Comparison of ENCODE assay signal across 12 cellular contexts in the genomic region with DNA sequence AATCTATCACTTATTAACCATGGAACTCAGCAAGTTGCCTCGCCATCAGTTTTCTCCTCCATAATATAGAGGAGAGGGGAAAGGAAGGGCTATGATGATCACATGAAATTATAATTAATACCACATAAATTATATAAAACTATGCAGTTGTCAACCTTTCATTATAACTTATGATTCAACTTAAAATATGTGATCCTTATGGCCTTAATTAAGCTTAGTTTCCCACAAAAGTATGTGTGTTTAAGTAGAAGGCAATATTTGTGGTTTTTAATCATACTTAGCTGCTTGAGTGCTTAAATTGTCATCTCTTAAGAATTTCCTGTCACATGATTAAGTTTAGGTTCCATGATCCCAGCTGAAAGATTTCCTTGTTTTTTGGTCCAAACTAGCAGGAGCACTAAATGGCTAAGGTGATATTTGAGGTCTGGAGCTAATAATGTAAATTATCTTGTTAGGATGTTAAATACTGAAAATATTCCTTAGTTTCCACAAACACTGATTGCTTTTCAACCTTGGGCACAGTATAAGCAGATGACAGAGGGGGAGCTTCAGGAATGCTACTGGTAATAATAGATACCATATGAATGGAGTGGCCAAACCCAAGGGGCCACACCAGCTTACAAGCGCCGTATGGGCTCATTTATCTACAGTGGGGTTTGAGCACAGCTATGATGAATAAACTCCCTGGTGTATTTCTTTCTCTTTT. TPM values are rescaled to one million over a fixed set of nuclear protein-coding genes. Genes with fewer than 3 reads are reported as not detected.
DNase-seq lines count a peak whose midpoint lies in the region; ATAC-seq and TF ChIP-seq lines count a peak whose summit lies in the region.
"Had no signal": no experiment of that assay in that cellular context is flagged by ENCODE, and none has a peak within 500 bp of the region (broad histone marks: within the 10 kb centered on the region; RNA-seq: fewer than 3 reads in every experiment).

No MANE protein-coding gene starts in this region.

- H3K36me3 Mint-ChIP-seq in stimulated activated naive B cell treated with anti-CD40 and anti-IgM and Interleukin-4, amounts not matched to agents 10 μg/mL and 1 μg/mL and 100 μg/mL, for 72 hours = peaks cover 0 to 8% of the 10 kb centered on the region in 2 donors
- H3K36me3 Mint-ChIP-seq in activated T-helper 1 cell treated with anti-CD3 and anti-CD28 coated beads, Interleukin-12 subunit alpha, Interleukin-12 subunit beta, Interleukin-2, Interleukin-4 antibody, amounts not matched to agents 30 ng/mL and 10 ng/mL and 1 ng/mL, durations not matched to agents 14 hours and 24 hours and 36 hours (ENCODE audit: low read depth) = peaks cover 45% of the 10 kb centered on the region

- H3K4me3 ChIP-seq in foreskin fibroblast (ENCODE audit: low read depth in 1 of 2, low read length in 2 of 2) = no peak overlapping the region

- peak overlapping the region; percentile 14 for H3K27ac Mint-ChIP-seq in stimulated activated naive B cell treated with anti-CD40 and anti-IgM and Interleukin-4, amounts not matched to agents 10 μg/mL and 1 μg/mL and 100 μg/mL, for 72 hours
- no peak overlapping the region for H3K27ac Mint-ChIP-seq in activated T-helper 1 cell treated with anti-CD3 and anti-CD28 coated beads, Interleukin-12 subunit alpha, Interleukin-12 subunit beta, Interleukin-2, Interleukin-4 antibody, amounts not matched to agents 30 ng/mL and 10 ng/mL and 1 ng/mL, durations not matched to agents 14 hours and 24 hours and 36 hours

- no peak overlapping the region for H3K4me3 Mint-ChIP-seq in stimulated activated naive B cell treated with anti-CD40 and anti-IgM and Interleukin-4, amounts not matched to agents 10 μg/mL and 1 μg/mL and 100 μg/mL, for 72 hours
- no peak overlapping the region for H3K4me3 Mint-ChIP-seq in activated T-helper 1 cell treated with anti-CD3 and anti-CD28 coated beads, Interleukin-12 subunit alpha, Interleukin-12 subunit beta, Interleukin-2, Interleukin-4 antibody, amounts not matched to agents 30 ng/mL and 10 ng/mL and 1 ng/mL, durations not matched to agents 14 hours and 24 hours and 36 hours

- TF ChIP-seq CTCF in foreskin fibroblast (IDR thresholded peaks at IDR 0.05; ENCODE audit: low read depth, low read length) = no peak

- no peaks in the 10 kb centered on the region for H3K9me3 Mint-ChIP-seq in stimulated activated naive B cell treated with anti-CD40 and anti-IgM and Interleukin-4, amounts not matched to agents 10 μg/mL and 1 μg/mL and 100 μg/mL, for 72 hours
- H3K9me3 Mint-ChIP-seq in activated T-helper 1 cell treated with anti-CD3 and anti-CD28 coated beads, Interleukin-12 subunit alpha, Interleukin-12 subunit beta, Interleukin-2, Interleukin-4 antibody, amounts not matched to agents 30 ng/mL and 10 ng/mL and 1 ng/mL, durations not matched to agents 14 hours and 24 hours and 36 hours = no peaks in the 10 kb centered on the region

- intact Hi-C loops in activated T-helper 1 cell treated with anti-CD3 and anti-CD28 coated beads, Interleukin-12 subunit alpha, Interleukin-12 subunit beta, Interleukin-2, Interleukin-4 antibody, amounts not matched to agents 30 ng/mL and 10 ng/mL and 1 ng/mL, durations not matched to agents 14 hours and 24 hours and 36 hours (cut with micrococcal nuclease) = loop anchor here (2.0 to 5.0 kb wide), 2 partner anchors 143 to 287 kb away; partner anchors contain the start of gene IQGAP2

- H3K4me1 Mint-ChIP-seq in stimulated activated naive B cell treated with anti-CD40 and anti-IgM and Interleukin-4, amounts not matched to agents 10 μg/mL and 1 μg/mL and 100 μg/mL, for 72 hours = peaks cover 4 to 7% of the 10 kb centered on the region in 2 donors
- H3K4me1 Mint-ChIP-seq in activated T-helper 1 cell treated with anti-CD3 and anti-CD28 coated beads, Interleukin-12 subunit alpha, Interleukin-12 subunit beta, Interleukin-2, Interleukin-4 antibody, amounts not matched to agents 30 ng/mL and 10 ng/mL and 1 ng/mL, durations not matched to agents 14 hours and 24 hours and 36 hours (ENCODE audit: low read depth) = peaks cover 33% of the 10 kb centered on the region

- ATAC-seq in stimulated activated naive B cell treated with anti-CD40 and anti-IgM and Interleukin-4, amounts not matched to agents 10 μg/mL and 1 μg/mL and 100 μg/mL, for 72 hours (replicated peaks) = no peak
- ATAC-seq in GM21526 (IDR thresholded peaks at IDR 0.05; ENCODE audit: low FRiP score, unreplicated experiment) = no peak
- ATAC-seq: activated CD4-positive, CD25-positive, alpha-beta regulatory T cell treated with anti-CD3 and anti-CD28 coated beads, Interleukin-2, amount 50 U/mL, for 24 hours; stimulated activated naive CD8-positive, alpha-beta T cell treated with anti-CD3 and anti-CD28 coated beads, Interleukin-15, Interleukin-2, amounts not matched to agents 100 U/mL and 50 U/mL, for 24 hours had no signal

- H3K27me3 Mint-ChIP-seq in stimulated activated naive B cell treated with anti-CD40 and anti-IgM and Interleukin-4, amounts not matched to agents 10 μg/mL and 1 μg/mL and 100 μg/mL, for 72 hours = no peaks in the 10 kb centered on the region
- no peaks in the 10 kb centered on the region for H3K27me3 Mint-ChIP-seq in activated T-helper 1 cell treated with anti-CD3 and anti-CD28 coated beads, Interleukin-12 subunit alpha, Interleukin-12 subunit beta, Interleukin-2, Interleukin-4 antibody, amounts not matched to agents 30 ng/mL and 10 ng/mL and 1 ng/mL, durations not matched to agents 14 hours and 24 hours and 36 hours (ENCODE audit: insufficient read depth)

- peak; percentile 92 for DNase-seq in H4 (ENCODE audit: low spot score)
- DNase-seq in SW 1271 (lab: John Stamatoyannopoulos, UW) = peak; percentile 51 to 96
- DNase-seq in foreskin fibroblast = peak; percentile 78 to 88
- DNase-seq in stimulated activated naive B cell treated with anti-CD40 and anti-IgM and Interleukin-4, amounts not matched to agents 10 μg/mL and 1 μg/mL and 100 μg/mL, for 72 hours = no peak
- DNase-seq in superior temporal gyrus (ENCODE audit: extremely low spot score) = no peak
- no peak for DNase-seq in activated T-helper 1 cell treated with anti-CD3 and anti-CD28 coated beads, Interleukin-12 subunit alpha, Interleukin-12 subunit beta, Interleukin-2, Interleukin-4 antibody, amounts not matched to agents 30 ng/mL and 10 ng/mL and 1 ng/mL, durations not matched to agents 14 hours and 24 hours and 36 hours (ENCODE audit: low spot score)
- DNase-seq: activated naive CD4-positive, alpha-beta T cell treated with anti-CD3 and anti-CD28 coated beads, Interleukin-2, amount 50 U/mL, for 16 hours; erythroblast; stimulated activated CD4-positive, alpha-beta T cell treated with anti-CD3 and anti-CD28 coated beads, Interleukin-15, amount 100 ng/mL, for 24 hours; stimulated activated naive CD8-positive, alpha-beta T cell treated with anti-CD3 and anti-CD28 coated beads, Interleukin-15, Interleukin-2, amounts not matched to agents 100 U/mL and 50 U/mL, for 24 hours had no signal

RNA-seq across cellular contexts. Expression of gene F2R, which starts 26.5 kb away (rescaled TPM):
- 34.1 and 44.8 TPM in 2 replicates for total RNA-seq in H4 (2014; rRNA removed; shearing (Covaris generic))
- 3.9 and 4.0 TPM in 2 replicates for total RNA-seq in activated T-helper 1 cell treated with anti-CD3 and anti-CD28 coated beads, Interleukin-12 subunit alpha, Interleukin-12 subunit beta, Interleukin-2, Interleukin-4 antibody, amounts not matched to agents 30 ng/mL and 10 ng/mL and 1 ng/mL, durations not matched to agents 14 hours and 24 hours and 36 hours

Comparison
In these comparisons a context has a peak if more than half of its experiments do, and no peak if none do; other contexts are left out.
1. DNase-seq: peak in H4 (single experiment), SW 1271 (2 of 2) and foreskin fibroblast (2 of 2); none in stimulated activated naive B cell treated with anti-CD40 and anti-IgM and Interleukin-4, amounts not matched to agents 10 μg/mL and 1 μg/mL and 100 μg/mL, for 72 hours (single experiment), superior temporal gyrus (single experiment) and activated T-helper 1 cell treated with anti-CD3 and anti-CD28 coated beads, Interleukin-12 subunit alpha, Interleukin-12 subunit beta, Interleukin-2, Interleukin-4 antibody, amounts not matched to agents 30 ng/mL and 10 ng/mL and 1 ng/mL, durations not matched to agents 14 hours and 24 hours and 36 hours (single experiment).